15 cellular contexts compared by ENCODE assay signal in the genomic region with DNA sequence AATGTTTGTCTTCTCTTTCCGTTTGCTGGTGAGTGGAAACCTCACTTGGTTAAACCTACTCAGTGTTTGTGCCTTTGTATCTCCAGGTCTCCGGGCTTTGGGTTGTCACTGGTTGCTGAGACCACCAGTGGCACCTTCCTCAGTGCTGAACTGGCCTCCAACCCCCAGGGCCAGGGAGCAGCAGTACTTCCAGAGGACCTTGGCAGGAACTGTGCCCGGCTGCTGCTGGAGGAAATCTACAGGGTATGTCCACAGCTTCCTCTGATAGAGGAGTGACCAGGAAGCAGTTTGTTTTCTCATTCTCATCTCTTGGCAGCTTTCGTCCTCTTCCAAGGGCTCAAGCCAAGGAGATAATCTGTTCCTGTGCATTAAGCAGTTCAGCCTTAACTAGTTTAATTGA.
"Had no signal": no experiment of that assay in that cellular context is flagged by ENCODE, and none has a peak within 500 bp of the region (broad histone marks: within the 10 kb centered on the region; RNA-seq: fewer than 3 reads in every experiment).

No MANE protein-coding gene starts in this region.

- H3K4me3 Mint-ChIP-seq: natural killer cell treated with Interleukin-12 subunit alpha and Interleukin-12 subunit beta and Interleukin-15 and Interleukin-18, amount 100 ng/mL, for 72 hours; type B pancreatic cell had no signal

- DNase-seq: activated CD4-positive, alpha-beta T cell treated with anti-CD3 and anti-CD28 coated beads, Interleukin-2, amount 50 U/mL, for 1 hour; activated naive CD4-positive, alpha-beta T cell treated with anti-CD3 and anti-CD28 coated beads, Interleukin-2, amount 50 U/mL, for 16 hours; adrenal gland; dorsolateral prefrontal cortex; left lung; mesendoderm; nucleus accumbens; stimulated activated CD4-positive, alpha-beta T cell treated with anti-CD3 and anti-CD28 coated beads, Interleukin-4, amount 100 ng/mL, for 24 hours; stimulated activated naive CD8-positive, alpha-beta T cell treated with anti-CD3 and anti-CD28 coated beads, Interleukin-15, Interleukin-2, amounts not matched to agents 100 U/mL and 50 U/mL, for 24 hours; T1000 had no signal

- H3K27me3 Mint-ChIP-seq: natural killer cell treated with Interleukin-12 subunit alpha and Interleukin-12 subunit beta and Interleukin-15 and Interleukin-18, amount 100 ng/mL, for 72 hours; type B pancreatic cell had no signal

- H3K27ac ChIP-seq: adrenal gland, cardiac muscle cell, skin epidermis, suprapubic skin had no signal

- H3K9me3 ChIP-seq: adrenal gland, left lung, suprapubic skin had no signal

- H3K27ac Mint-ChIP-seq: type B pancreatic cell had no signal

- H3K4me1 ChIP-seq: adrenal gland, left lung had no signal

- H3K27me3 ChIP-seq: adrenal gland, cardiac muscle cell, dorsolateral prefrontal cortex, left lung, suprapubic skin had no signal

- ATAC-seq: left lung; natural killer cell treated with Interleukin-12 subunit alpha and Interleukin-12 subunit beta and Interleukin-15 and Interleukin-18, amount 100 ng/mL, for 72 hours; stimulated activated naive CD8-positive, alpha-beta T cell treated with anti-CD3 and anti-CD28 coated beads, Interleukin-15, Interleukin-2, amounts not matched to agents 100 U/mL and 50 U/mL, for 24 hours had no signal

- H3K9me3 Mint-ChIP-seq: natural killer cell treated with Interleukin-12 subunit alpha and Interleukin-12 subunit beta and Interleukin-15 and Interleukin-18, amount 100 ng/mL, for 72 hours; type B pancreatic cell had no signal

- H3K4me3 ChIP-seq: adrenal gland, cardiac muscle cell, dorsolateral prefrontal cortex, left lung, skin epidermis, suprapubic skin had no signal
